Comparison of ENCODE assay signal across 37 cellular contexts in the genomic region with DNA sequence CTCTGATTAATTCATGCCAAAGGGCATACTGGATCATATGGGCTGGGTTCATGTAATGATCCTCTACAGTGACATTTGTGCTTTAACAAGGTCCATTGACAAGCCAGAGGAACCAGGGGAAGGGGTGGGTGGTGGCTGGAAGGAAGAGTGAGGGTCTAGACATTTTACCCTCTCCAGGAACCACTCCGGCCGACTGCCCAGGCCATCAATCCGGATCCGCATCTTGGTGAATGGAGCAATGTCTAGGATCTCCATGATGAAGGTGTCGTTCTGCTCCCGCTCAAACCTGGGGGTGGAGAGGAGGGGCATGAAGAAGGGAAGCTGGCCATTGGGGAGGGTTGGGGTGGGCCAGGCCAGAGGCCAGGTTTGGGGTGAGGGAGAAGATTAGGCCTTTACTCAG.
"Had no signal": no experiment of that assay in that cellular context is flagged by ENCODE, and none has a peak within 500 bp of the region (broad histone marks: within the 10 kb centered on the region; RNA-seq: fewer than 3 reads in every experiment).

No MANE protein-coding gene starts in this region.

- DNase-seq: activated effector memory CD4-positive, alpha-beta T cell treated with anti-CD3 and anti-CD28 coated beads, Interleukin-2, amount 50 U/mL, for 16 hours; activated effector memory CD4-positive, alpha-beta T cell treated with Interleukin-2 at 50 U/mL for 16 hours; activated gamma-delta T cell; activated gamma-delta T cell treated with Interleukin-2 at 50 U/mL for 16 hours; activated naive CD4-positive, alpha-beta T cell; activated naive CD4-positive, alpha-beta T cell treated with anti-CD3 and anti-CD28 coated beads for 36 hours; activated naive CD4-positive, alpha-beta T cell treated with anti-CD3 and anti-CD28 coated beads, Interleukin-2, amount 10 ng/mL, durations not matched to agents 7 days and 5 days; activated naive CD4-positive, alpha-beta T cell treated with anti-CD3 and anti-CD28 coated beads, Interleukin-2, amount 50 U/mL, for 16 hours; activated naive CD4-positive, alpha-beta T cell treated with Interleukin-2 at 50 U/mL for 16 hours; activated naive CD8-positive, alpha-beta T cell treated with anti-CD3 and anti-CD28 coated beads for 36 hours; activated naive CD8-positive, alpha-beta T cell treated with anti-CD3 and anti-CD28 coated beads, Interleukin-2, amount 10 ng/mL, durations not matched to agents 7 days and 5 days; activated naive CD8-positive, alpha-beta T cell treated with anti-CD3 and anti-CD28 coated beads, Interleukin-2, amount 50 U/mL, for 24 hours; activated T-cell treated with anti-CD3 and anti-CD28 coated beads for 4 hours; activated T-cell treated with anti-CD3 and anti-CD28 coated beads, Interleukin-2, amount 50 U/mL, for 1 hour; activated T-cell treated with anti-CD3 and anti-CD28 coated beads, Interleukin-2, amount 50 U/mL, for 24 hours; activated T-cell treated with anti-CD3 and anti-CD28 coated beads, Interleukin-2, amount 50 U/mL, for 4 hours; activated T-cell treated with anti-CD3 and anti-CD28 coated beads, Interleukin-2, amount 50 U/mL, for 48 hours; activated T-cell treated with anti-CD3 and anti-CD28 coated beads, Interleukin-2, amount 50 U/mL, for 72 hours; adrenal gland; amniotic stem cell; amygdala; body of pancreas; brain microvascular endothelial cell; caudate nucleus; central memory CD4-positive, alpha-beta T cell; cerebellar nuclear complex had no signal

- H3K27me3 Mint-ChIP-seq: activated naive CD8-positive, alpha-beta T cell treated with anti-CD3 and anti-CD28 coated beads for 36 hours had no signal

- H3K9me3 ChIP-seq: adrenal gland, ascending aorta, body of pancreas, breast epithelium had no signal

- H3K4me1 Mint-ChIP-seq: activated naive CD4-positive, alpha-beta T cell treated with anti-CD3 and anti-CD28 coated beads, Interleukin-2, amount 10 ng/mL, durations not matched to agents 7 days and 5 days; activated naive CD4-positive, alpha-beta T cell treated with anti-CD3 and anti-CD28 coated beads, Interleukin-2, amount 50 U/mL, for 24 hours; activated naive CD8-positive, alpha-beta T cell treated with anti-CD3 and anti-CD28 coated beads for 36 hours; activated naive CD8-positive, alpha-beta T cell treated with anti-CD3 and anti-CD28 coated beads, Interleukin-2, amount 10 ng/mL, durations not matched to agents 7 days and 5 days; activated naive CD8-positive, alpha-beta T cell treated with anti-CD3 and anti-CD28 coated beads, Interleukin-2, amount 50 U/mL, for 24 hours; activated T-helper 17 cell treated with anti-CD3 and anti-CD28 coated beads, Interleukin-2, amount 50 U/mL, for 72 hours; central memory CD8-positive, alpha-beta T cell had no signal

- H3K4me3 ChIP-seq: adrenal gland, ascending aorta, body of pancreas, breast epithelium, cardiac muscle cell had no signal

- H3K36me3 ChIP-seq: adrenal gland, ascending aorta, brain microvascular endothelial cell, breast epithelium, cardiac muscle cell had no signal

- H3K36me3 Mint-ChIP-seq: activated naive CD4-positive, alpha-beta T cell treated with anti-CD3 and anti-CD28 coated beads, Interleukin-2, amount 10 ng/mL, durations not matched to agents 7 days and 5 days; activated naive CD4-positive, alpha-beta T cell treated with anti-CD3 and anti-CD28 coated beads, Interleukin-2, amount 50 U/mL, for 24 hours; activated naive CD4-positive, alpha-beta T cell treated with anti-CD3 and anti-CD28 coated beads, Interleukin-2, amount 50 U/mL, for 72 hours; activated naive CD8-positive, alpha-beta T cell; activated naive CD8-positive, alpha-beta T cell treated with anti-CD3 and anti-CD28 coated beads for 36 hours; activated naive CD8-positive, alpha-beta T cell treated with anti-CD3 and anti-CD28 coated beads, Interleukin-2, amount 10 ng/mL, durations not matched to agents 7 days and 5 days; brain had no signal

- H3K4me1 ChIP-seq: adrenal gland, ascending aorta, body of pancreas, breast epithelium had no signal

- H3K4me3 Mint-ChIP-seq: activated naive CD4-positive, alpha-beta T cell treated with anti-CD3 and anti-CD28 coated beads for 36 hours; activated naive CD4-positive, alpha-beta T cell treated with anti-CD3 and anti-CD28 coated beads, Interleukin-2, amount 10 ng/mL, durations not matched to agents 7 days and 5 days; activated naive CD4-positive, alpha-beta T cell treated with anti-CD3 and anti-CD28 coated beads, Interleukin-2, amount 50 U/mL, for 24 hours; activated naive CD8-positive, alpha-beta T cell; activated naive CD8-positive, alpha-beta T cell treated with anti-CD3 and anti-CD28 coated beads for 36 hours; activated naive CD8-positive, alpha-beta T cell treated with anti-CD3 and anti-CD28 coated beads, Interleukin-2, amount 10 ng/mL, durations not matched to agents 7 days and 5 days; activated naive CD8-positive, alpha-beta T cell treated with anti-CD3 and anti-CD28 coated beads, Interleukin-2, amount 50 U/mL, for 24 hours; activated T-cell treated with anti-CD3 and anti-CD28 coated beads, Interleukin-2, amount 50 U/mL, for 24 hours; activated T-cell treated with anti-CD3 and anti-CD28 coated beads, Interleukin-2, amount 50 U/mL, for 4 hours; activated T-cell treated with anti-CD3 and anti-CD28 coated beads, Interleukin-2, amount 50 U/mL, for 72 hours; activated T-helper 1 cell treated with anti-CD3 and anti-CD28 coated beads, Interleukin-12 subunit alpha, Interleukin-12 subunit beta, Interleukin-2, Interleukin-4 antibody, amounts not matched to agents 30 ng/mL and 10 ng/mL and 1 ng/mL, durations not matched to agents 14 hours and 24 hours and 36 hours; activated T-helper 17 cell treated with anti-CD3 and anti-CD28 coated beads, Interleukin-2, amount 50 U/mL, for 72 hours; brain; central memory CD8-positive, alpha-beta T cell had no signal

- H3K27me3 ChIP-seq: ascending aorta, body of pancreas, brain microvascular endothelial cell, breast epithelium, cardiac muscle cell had no signal

- H3K9me3 Mint-ChIP-seq: activated naive CD4-positive, alpha-beta T cell treated with anti-CD3 and anti-CD28 coated beads, Interleukin-2, amount 10 ng/mL, durations not matched to agents 7 days and 5 days; activated naive CD8-positive, alpha-beta T cell treated with anti-CD3 and anti-CD28 coated beads, Interleukin-2, amount 10 ng/mL, durations not matched to agents 7 days and 5 days; activated naive CD8-positive, alpha-beta T cell treated with anti-CD3 and anti-CD28 coated beads, Interleukin-2, amount 50 U/mL, for 24 hours; activated T-helper 1 cell treated with anti-CD3 and anti-CD28 coated beads, Interleukin-12 subunit alpha, Interleukin-12 subunit beta, Interleukin-2, Interleukin-4 antibody, amounts not matched to agents 30 ng/mL and 10 ng/mL and 1 ng/mL, durations not matched to agents 14 hours and 24 hours and 36 hours; activated T-helper 2 cell treated with anti-CD3 and anti-CD28 coated beads, Interferon-gamma antibody, Interleukin-2, Interleukin-4, amounts not matched to agents 10 μg/mL and 5 μg/mL and 100 μg/mL, durations not matched to agents 14 hours and 24 hours and 36 hours had no signal

- ATAC-seq: activated naive CD4-positive, alpha-beta T cell treated with anti-CD3 and anti-CD28 coated beads, Interleukin-2, amount 50 U/mL, for 72 hours; activated naive CD8-positive, alpha-beta T cell treated with anti-CD3 and anti-CD28 coated beads, Interleukin-2, amount 50 U/mL, for 24 hours; activated T-cell treated with anti-CD3 and anti-CD28 coated beads, Interleukin-2, amount 50 U/mL, for 4 hours; activated T-cell treated with anti-CD3 and anti-CD28 coated beads, Interleukin-2, amount 50 U/mL, for 72 hours; activated T-helper 17 cell treated with anti-CD3 and anti-CD28 coated beads, Interleukin-2, amount 50 U/mL, for 72 hours; body of pancreas had no signal

- H3K27ac ChIP-seq: adrenal gland, ascending aorta, body of pancreas, brain microvascular endothelial cell, breast epithelium, cardiac muscle cell had no signal

- H3K27ac Mint-ChIP-seq: activated naive CD4-positive, alpha-beta T cell treated with anti-CD3 and anti-CD28 coated beads for 36 hours; activated naive CD4-positive, alpha-beta T cell treated with anti-CD3 and anti-CD28 coated beads, Interleukin-2, amount 10 ng/mL, durations not matched to agents 7 days and 5 days; activated naive CD4-positive, alpha-beta T cell treated with anti-CD3 and anti-CD28 coated beads, Interleukin-2, amount 50 U/mL, for 24 hours; activated naive CD4-positive, alpha-beta T cell treated with anti-CD3 and anti-CD28 coated beads, Interleukin-2, amount 50 U/mL, for 72 hours; activated naive CD8-positive, alpha-beta T cell; activated naive CD8-positive, alpha-beta T cell treated with anti-CD3 and anti-CD28 coated beads for 36 hours; activated naive CD8-positive, alpha-beta T cell treated with anti-CD3 and anti-CD28 coated beads, Interleukin-2, amount 10 ng/mL, durations not matched to agents 7 days and 5 days; activated naive CD8-positive, alpha-beta T cell treated with anti-CD3 and anti-CD28 coated beads, Interleukin-2, amount 50 U/mL, for 24 hours; activated T-cell treated with anti-CD3 and anti-CD28 coated beads, Interleukin-2, amount 50 U/mL, for 24 hours; activated T-cell treated with anti-CD3 and anti-CD28 coated beads, Interleukin-2, amount 50 U/mL, for 72 hours; activated T-helper 1 cell treated with anti-CD3 and anti-CD28 coated beads, Interleukin-12 subunit alpha, Interleukin-12 subunit beta, Interleukin-2, Interleukin-4 antibody, amounts not matched to agents 30 ng/mL and 10 ng/mL and 1 ng/mL, durations not matched to agents 14 hours and 24 hours and 36 hours; activated T-helper 17 cell treated with anti-CD3 and anti-CD28 coated beads, Interleukin-2, amount 50 U/mL, for 72 hours; activated T-helper 2 cell treated with anti-CD3 and anti-CD28 coated beads, Interferon-gamma antibody, Interleukin-2, Interleukin-4, amounts not matched to agents 10 μg/mL and 5 μg/mL and 100 μg/mL, durations not matched to agents 14 hours and 24 hours and 36 hours; brain had no signal
